2 cellular contexts compared by ENCODE assay signal in genomic region chr1:204936765-204937164, GRCh38.
TF ChIP-seq lines count a peak whose summit lies in the region.

No MANE protein-coding gene starts in this region.

TF ChIP-seq in HEK293, 187 proteins besides CTCF, POLR2A, EP300 and RAD21:
- TF ChIP-seq ZNF623 (tag by site-specific recombination; IDR thresholded peaks at IDR 0.05): peak; percentile 88
- TF ChIP-seq ZNF146 (tag by site-specific recombination; IDR thresholded peaks at IDR 0.05): no peak
TF ChIP-seq in HEK293: peak in this region for 1.

TF ChIP-seq in H1, 55 proteins besides CTCF, POLR2A, EP300 and RAD21:
- TF ChIP-seq KDM1A (IDR thresholded peaks at IDR 0.05; ENCODE audit: borderline replicate concordance, low read length): peak; percentile 66; the same call in 1 of the 2 replicates
- TF ChIP-seq SP2 (IDR thresholded peaks at IDR 0.05; ENCODE audit: low read length): no peak
